In genomic region chr1:156123356-156124196, GRCh38 we compare ENCODE assay signal across 8 cellular contexts. TPM values are rescaled to one million over a fixed set of nuclear protein-coding genes. Genes with fewer than 3 reads are reported as not detected.
DNase-seq lines count a peak whose midpoint lies in the region; ATAC-seq and TF ChIP-seq lines count a peak whose summit lies in the region.

No MANE protein-coding gene starts in this region.

- ATAC-seq in activated CD8-positive, alpha-beta T cell treated with anti-CD3 and anti-CD28 coated beads, Interleukin-2, amount 10 ng/mL, durations not matched to agents 7 days and 5 days: no peak
- ATAC-seq in effector memory CD8-positive, alpha-beta T cell (replicated peaks): no peak
- ATAC-seq in memory B cell (ENCODE audit: low read depth): no peak
- ATAC-seq in HG03175 (IDR thresholded peaks at IDR 0.05; ENCODE audit: unreplicated experiment): no peak

- H3K4me3 ChIP-seq in BE2C (ENCODE audit: low read depth, low read length): peak overlapping the region; percentile 8

- peaks cover 20% of the 10 kb centered on the region for H3K27me3 Mint-ChIP-seq in activated CD8-positive, alpha-beta T cell treated with anti-CD3 and anti-CD28 coated beads, Interleukin-2, amount 10 ng/mL, durations not matched to agents 7 days and 5 days (ENCODE audit: low read depth)
- H3K27me3 Mint-ChIP-seq in effector memory CD8-positive, alpha-beta T cell: no peaks in the 10 kb centered on the region
- peaks cover 2% of the 10 kb centered on the region for H3K27me3 Mint-ChIP-seq in memory B cell

- DNase-seq in BE2C (peak; percentile 96), HPDE6-E6E7 (ENCODE audit: extremely low spot score) (peak; percentile 71), NCI-H82 (lab: John Stamatoyannopoulos, UW) (peak; percentile 100), memory B cell (ENCODE audit: low spot score in 2 of 2) (no peak)
- DNase-seq in activated CD8-positive, alpha-beta T cell treated with anti-CD3 and anti-CD28 coated beads, Interleukin-2, amount 10 ng/mL, durations not matched to agents 7 days and 5 days: no peak
- no peak for DNase-seq in effector memory CD8-positive, alpha-beta T cell
- DNase-seq in stimulated activated naive CD4-positive, alpha-beta T cell (lab: John Stamatoyannopoulos, UW): peak; percentile 28 to 56 (median 43)

- no peak overlapping the region for H3K4me3 Mint-ChIP-seq in activated CD8-positive, alpha-beta T cell treated with anti-CD3 and anti-CD28 coated beads, Interleukin-2, amount 10 ng/mL, durations not matched to agents 7 days and 5 days
- H3K4me3 Mint-ChIP-seq in effector memory CD8-positive, alpha-beta T cell: peak overlapping the region; percentile 46 to 66
- no peak overlapping the region for H3K4me3 Mint-ChIP-seq in memory B cell

- peak; percentile 44 for TF ChIP-seq CTCF in BE2C (IDR thresholded peaks at IDR 0.05; ENCODE audit: low read depth, low read length)

- H3K36me3 Mint-ChIP-seq in activated CD8-positive, alpha-beta T cell treated with anti-CD3 and anti-CD28 coated beads, Interleukin-2, amount 10 ng/mL, durations not matched to agents 7 days and 5 days (ENCODE audit: low read depth): no peaks in the 10 kb centered on the region
- H3K36me3 Mint-ChIP-seq in effector memory CD8-positive, alpha-beta T cell (ENCODE audit: insufficient read depth): peaks cover 94% of the 10 kb centered on the region
- no peaks in the 10 kb centered on the region for H3K36me3 Mint-ChIP-seq in memory B cell

- no peaks in the 10 kb centered on the region for H3K9me3 Mint-ChIP-seq in activated CD8-positive, alpha-beta T cell treated with anti-CD3 and anti-CD28 coated beads, Interleukin-2, amount 10 ng/mL, durations not matched to agents 7 days and 5 days (ENCODE audit: insufficient read depth)
- no peaks in the 10 kb centered on the region for H3K9me3 Mint-ChIP-seq in effector memory CD8-positive, alpha-beta T cell
- no peaks in the 10 kb centered on the region for H3K9me3 Mint-ChIP-seq in memory B cell

- peak overlapping the region; percentile 34 for H3K27ac Mint-ChIP-seq in activated CD8-positive, alpha-beta T cell treated with anti-CD3 and anti-CD28 coated beads, Interleukin-2, amount 10 ng/mL, durations not matched to agents 7 days and 5 days
- peak overlapping the region; percentile 93 to 97 for H3K27ac Mint-ChIP-seq in effector memory CD8-positive, alpha-beta T cell
- peak overlapping the region; percentile 74 for H3K27ac Mint-ChIP-seq in memory B cell

- H3K36me3 ChIP-seq in BE2C: peaks cover 11% of the 10 kb centered on the region

- H3K4me1 ChIP-seq in BE2C: peaks cover 59% of the 10 kb centered on the region

- no peaks in the 10 kb centered on the region for H3K9me3 ChIP-seq in BE2C

- CTCF ChIA-PET in activated CD8-positive, alpha-beta T cell treated with anti-CD3 and anti-CD28 coated beads, Interleukin-2, amount 10 ng/mL, durations not matched to agents 7 days and 5 days (lab: Charles Lee): interaction anchor here (0.9 to 5.3 kb wide), 10 partner anchors 6 to 185 kb away, joined by 3 to 34 read pairs (median 4); partner anchors contain the start of gene LMNA

- H3K4me1 Mint-ChIP-seq in activated CD8-positive, alpha-beta T cell treated with anti-CD3 and anti-CD28 coated beads, Interleukin-2, amount 10 ng/mL, durations not matched to agents 7 days and 5 days (ENCODE audit: low read depth): peaks cover 66% of the 10 kb centered on the region
- H3K4me1 Mint-ChIP-seq in effector memory CD8-positive, alpha-beta T cell (ENCODE audit: low read depth in 2 of 2): peaks cover 55 to 57% of the 10 kb centered on the region in 2 donors
- H3K4me1 Mint-ChIP-seq in memory B cell: peaks cover 31% of the 10 kb centered on the region

- no peaks in the 10 kb centered on the region for H3K27me3 ChIP-seq in BE2C

- POLR2A ChIA-PET in activated CD8-positive, alpha-beta T cell treated with anti-CD3 and anti-CD28 coated beads, Interleukin-2, amount 10 ng/mL, durations not matched to agents 7 days and 5 days (lab: Charles Lee): interaction anchor here (8.1 kb wide), 1 partner anchor 26 kb away, joined by 44 read pairs; no protein-coding TSS in a partner anchor

RNA-seq across cellular contexts. Expression of gene LMNA, which starts 9.1 kb away (rescaled TPM):
- 312 TPM for polyA plus RNA-seq in BE2C (2012; ENCODE audit: insufficient read depth, insufficient read length, low read depth)
- total RNA-seq in activated CD8-positive, alpha-beta T cell treated with anti-CD3 and anti-CD28 coated beads, Interleukin-2, amount 10 ng/mL, durations not matched to agents 7 days and 5 days: 10 to 100 TPM in 1 of 2 experiments, 1 to 10 TPM in 1; 8.5 to 10.3 TPM

RNA-seq across cellular contexts. Expression of gene SEMA4A, which starts 29.8 kb away (rescaled TPM):
- polyA plus RNA-seq in BE2C (2012; ENCODE audit: insufficient read depth, insufficient read length, low read depth): 1.6 TPM
- total RNA-seq in activated CD8-positive, alpha-beta T cell treated with anti-CD3 and anti-CD28 coated beads, Interleukin-2, amount 10 ng/mL, durations not matched to agents 7 days and 5 days: 10 to 100 TPM; 16.8 to 17.8 TPM

RNA-seq across cellular contexts. Expression of gene MEX3A, which starts 41.3 kb away (rescaled TPM):
- polyA plus RNA-seq in BE2C (2012; ENCODE audit: insufficient read depth, insufficient read length, low read depth): 66.0 TPM
- under 1 TPM; 0.05 TPM for total RNA-seq in activated CD8-positive, alpha-beta T cell treated with anti-CD3 and anti-CD28 coated beads, Interleukin-2, amount 10 ng/mL, durations not matched to agents 7 days and 5 days

Comparison
In these comparisons a context has a peak if more than half of its experiments do, and no peak if none do; other contexts are left out.
1. DNase-seq: peak in BE2C (single experiment), HPDE6-E6E7 (single experiment), NCI-H82 (single experiment) and stimulated activated naive CD4-positive, alpha-beta T cell (6 of 6); none in activated CD8-positive, alpha-beta T cell treated with anti-CD3 and anti-CD28 coated beads, Interleukin-2, amount 10 ng/mL, durations not matched to agents 7 days and 5 days (single experiment), effector memory CD8-positive, alpha-beta T cell (0 of 3) and memory B cell (0 of 2).
2. H3K27ac Mint-ChIP-seq: peak in every context shown above with its lines; median percentile 95 in effector memory CD8-positive, alpha-beta T cell; 74 in memory B cell; 34 in activated CD8-positive, alpha-beta T cell treated with anti-CD3 and anti-CD28 coated beads, Interleukin-2, amount 10 ng/mL, durations not matched to agents 7 days and 5 days.
3. H3K4me3 Mint-ChIP-seq: peak in effector memory CD8-positive, alpha-beta T cell (2 of 2); none in activated CD8-positive, alpha-beta T cell treated with anti-CD3 and anti-CD28 coated beads, Interleukin-2, amount 10 ng/mL, durations not matched to agents 7 days and 5 days (single experiment) and memory B cell (single experiment).